Comparison of ENCODE assay signal across 23 cellular contexts in the genomic region with DNA sequence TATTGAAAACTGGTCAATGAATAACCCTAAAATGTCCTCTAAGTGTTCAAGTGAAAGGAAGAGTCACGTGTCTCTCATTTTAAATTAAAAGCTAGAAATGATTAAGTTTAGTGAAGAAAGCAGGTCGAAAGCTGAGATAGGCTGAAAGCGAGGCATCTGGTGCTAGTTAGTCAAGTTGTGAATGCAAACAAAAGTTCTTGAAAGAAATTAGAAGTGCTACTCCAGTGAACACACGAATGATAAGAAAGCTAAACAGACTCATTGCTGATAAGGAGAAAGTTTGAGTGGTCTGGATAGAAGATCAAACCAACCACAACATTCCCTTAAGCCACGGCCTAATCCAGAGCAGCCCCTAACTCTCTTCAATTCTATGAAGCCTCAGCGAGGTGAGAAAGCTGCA.
"Had no signal": no experiment of that assay in that cellular context is flagged by ENCODE, and none has a peak within 500 bp of the region (broad histone marks: within the 10 kb centered on the region; RNA-seq: fewer than 3 reads in every experiment).

No MANE protein-coding gene starts in this region.

- H3K27ac ChIP-seq: SJSA1, SK-N-MC had no signal

- H3K27me3 ChIP-seq: MG63, SJSA1 had no signal

- H3K9me3 ChIP-seq: MG63, SJSA1 had no signal

- ATAC-seq: HepG2 had no signal

- H3K36me3 ChIP-seq: MG63, SJSA1 had no signal

- DNase-seq: IMR-90, Karpas-422, KG1, MG63, NCI-H1092, NCI-H1105 treated with DMSO at 0.1 percent for 48 hours, NCI-H1436, NCI-H187, NCI-H2029, NCI-H2081 treated with DMSO at 0.1 percent for 48 hours, NCI-H2171, NCI-H226, NCI-H446, NCI-H510A, NCI-H524 treated with DMSO at 0.1 percent for 48 hours, NCI-H69, NCI-H774, Right ventricle myocardium superior, RPMI8226, SIG-M5 had no signal

- H3K4me3 ChIP-seq: MG63, SJSA1, SK-N-MC had no signal

- H3K4me1 ChIP-seq: SJSA1 had no signal
